In the genomic region with DNA sequence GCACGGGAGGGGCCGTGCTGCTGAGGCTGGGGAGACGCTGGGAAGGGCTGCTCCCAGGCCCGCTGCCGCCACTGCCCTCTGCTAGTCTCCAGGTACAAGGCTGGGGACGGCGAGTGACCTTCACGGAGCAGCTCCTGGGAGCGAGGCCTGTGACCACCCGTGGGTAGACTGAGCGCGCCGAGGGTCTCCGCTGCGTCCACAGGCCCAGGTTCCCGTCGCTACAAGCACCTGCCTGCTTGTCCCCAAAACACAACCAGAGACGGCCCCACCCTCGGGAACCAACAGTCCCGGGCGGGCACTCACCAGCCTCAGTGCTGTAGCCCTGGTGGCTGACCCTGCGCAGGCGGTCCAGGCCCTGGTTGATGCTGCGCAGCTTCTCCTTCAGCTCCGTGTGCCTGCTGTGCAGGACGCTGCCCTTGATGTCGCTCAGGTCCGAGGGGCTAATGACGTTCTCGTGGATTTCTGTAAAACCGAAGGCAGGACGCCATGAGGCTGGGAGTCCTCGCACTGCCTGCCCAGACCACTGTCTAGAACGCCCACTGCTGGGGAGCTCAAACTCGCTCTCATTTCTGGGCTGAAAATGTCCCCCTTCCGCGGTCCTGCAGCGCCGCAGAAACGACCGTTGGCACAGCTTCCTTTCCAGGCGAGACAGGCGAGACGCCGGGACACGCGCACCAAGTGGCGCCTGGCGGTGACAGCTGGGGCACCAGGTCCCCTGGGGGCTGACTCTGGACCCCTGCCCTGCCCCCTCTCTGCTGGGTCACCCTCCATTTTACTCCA, we compare ENCODE assay signal across 18 cellular contexts. TPM values are rescaled to one million over a fixed set of nuclear protein-coding genes. Genes with fewer than 3 reads are reported as not detected.
DNase-seq lines count a peak whose midpoint lies in the region; ATAC-seq and TF ChIP-seq lines count a peak whose summit lies in the region.
"Had no signal": no experiment of that assay in that cellular context is flagged by ENCODE, and none has a peak within 500 bp of the region (broad histone marks: within the 10 kb centered on the region; RNA-seq: fewer than 3 reads in every experiment).

No MANE protein-coding gene starts in this region.

- ATAC-seq in natural killer cell treated with Interleukin-12 subunit alpha and Interleukin-12 subunit beta and Interleukin-15 and Interleukin-18, amount 100 ng/mL, for 72 hours, result no peak
- ATAC-seq in natural killer cell (no peak), mucosa of descending colon (no peak)

- H3K4me3 Mint-ChIP-seq in natural killer cell treated with Interleukin-12 subunit alpha and Interleukin-12 subunit beta and Interleukin-15 and Interleukin-18, amount 100 ng/mL, for 72 hours, result no peak overlapping the region
- H3K4me3 Mint-ChIP-seq in natural killer cell, result no peak overlapping the region
- H3K4me3 Mint-ChIP-seq in endothelial cell (ENCODE audit: unreplicated experiment), result peak overlapping the region; percentile 37
- H3K4me3 Mint-ChIP-seq: CD14-positive monocyte had no signal

- no peaks in the 10 kb centered on the region for H3K4me1 ChIP-seq in mucosa of descending colon (ENCODE audit: low read depth)

- no peaks in the 10 kb centered on the region for H3K9me3 Mint-ChIP-seq in natural killer cell treated with Interleukin-12 subunit alpha and Interleukin-12 subunit beta and Interleukin-15 and Interleukin-18, amount 100 ng/mL, for 72 hours
- no peaks in the 10 kb centered on the region for H3K9me3 Mint-ChIP-seq in natural killer cell
- H3K9me3 Mint-ChIP-seq in endothelial cell (ENCODE audit: unreplicated experiment), result no peaks in the 10 kb centered on the region

- no peaks in the 10 kb centered on the region for H3K4me1 Mint-ChIP-seq in natural killer cell treated with Interleukin-12 subunit alpha and Interleukin-12 subunit beta and Interleukin-15 and Interleukin-18, amount 100 ng/mL, for 72 hours (ENCODE audit: low read depth in 2 of 2)
- peaks cover 0 to 5% of the 10 kb centered on the region in 2 donors for H3K4me1 Mint-ChIP-seq in natural killer cell
- peaks cover 26% of the 10 kb centered on the region for H3K4me1 Mint-ChIP-seq in endothelial cell (ENCODE audit: unreplicated experiment)
- H3K4me1 Mint-ChIP-seq: CD14-positive monocyte had no signal

- no peaks in the 10 kb centered on the region for H3K36me3 Mint-ChIP-seq in natural killer cell treated with Interleukin-12 subunit alpha and Interleukin-12 subunit beta and Interleukin-15 and Interleukin-18, amount 100 ng/mL, for 72 hours
- H3K36me3 Mint-ChIP-seq in natural killer cell, result no peaks in the 10 kb centered on the region
- peaks cover 32% of the 10 kb centered on the region for H3K36me3 Mint-ChIP-seq in endothelial cell (ENCODE audit: low read depth, unreplicated experiment)

- intact Hi-C loops in natural killer cell (cut with micrococcal nuclease) (loop anchor here (1.0 kb wide), 1 partner anchor 8 kb away; no protein-coding TSS in a partner anchor), mucosa of descending colon (cut with DNase I, micrococcal nuclease) (no loop called here)

- no peaks in the 10 kb centered on the region for H3K9me3 ChIP-seq in mucosa of descending colon

- no peak overlapping the region for H3K4me3 ChIP-seq in mucosa of descending colon
- H3K4me3 ChIP-seq: PC-9 had no signal

- no peak overlapping the region for H3K27ac Mint-ChIP-seq in natural killer cell treated with Interleukin-12 subunit alpha and Interleukin-12 subunit beta and Interleukin-15 and Interleukin-18, amount 100 ng/mL, for 72 hours
- no peak overlapping the region for H3K27ac Mint-ChIP-seq in natural killer cell
- H3K27ac Mint-ChIP-seq in endothelial cell (ENCODE audit: unreplicated experiment), result no peak overlapping the region
- H3K27ac Mint-ChIP-seq: CD14-positive monocyte had no signal

- peak; percentile 54 for DNase-seq in natural killer cell treated with Interleukin-12 subunit alpha and Interleukin-12 subunit beta and Interleukin-15 and Interleukin-18, amount 100 ng/mL, for 72 hours (ENCODE audit: low spot score)
- DNase-seq in natural killer cell, result no peak
- DNase-seq in endothelial cell (ENCODE audit: low spot score), result no peak
- DNase-seq in mucosa of descending colon, result peak in 2 of 3 donors; percentile 18 to 44
- DNase-seq in NCI-H1105 (lab: John Stamatoyannopoulos, UW), result no peak
- DNase-seq in OCI-M1 (lab: John Stamatoyannopoulos, UW), result no peak
- no peak for DNase-seq in activated CD4-positive, CD25-positive, alpha-beta regulatory T cell treated with anti-CD3 and anti-CD28 coated beads, Interleukin-2, amount 50 U/mL, for 72 hours
- DNase-seq: AML-193, DMS79, KBM-7, NCI-H1105 treated with DMSO at 0.1 percent for 48 hours, NCI-H1694, NCI-H226, NCI-H524 treated with DMSO at 0.1 percent for 48 hours, PC-9 had no signal

- TF ChIP-seq CTCF in natural killer cell (IDR thresholded peaks at IDR 0.05), result no peak
- no peak for TF ChIP-seq CTCF in endothelial cell (IDR thresholded peaks at IDR 0.05; ENCODE audit: unreplicated experiment)
- no peak for TF ChIP-seq CTCF in mucosa of descending colon (IDR thresholded peaks at IDR 0.05)

- peaks cover 23% of the 10 kb centered on the region for H3K36me3 ChIP-seq in mucosa of descending colon (ENCODE audit: low read depth)

- H3K27me3 Mint-ChIP-seq in natural killer cell treated with Interleukin-12 subunit alpha and Interleukin-12 subunit beta and Interleukin-15 and Interleukin-18, amount 100 ng/mL, for 72 hours, result no peaks in the 10 kb centered on the region
- H3K27me3 Mint-ChIP-seq in natural killer cell (ENCODE audit: low read depth in 2 of 2), result no peaks in the 10 kb centered on the region
- H3K27me3 Mint-ChIP-seq in endothelial cell (ENCODE audit: unreplicated experiment), result peaks cover 3% of the 10 kb centered on the region

RNA-seq across cellular contexts. Expression of a gene that starts 14.3 kb away (rescaled TPM):
- total RNA-seq in natural killer cell treated with Interleukin-12 subunit alpha and Interleukin-12 subunit beta and Interleukin-15 and Interleukin-18, amount 100 ng/mL, for 72 hours, result 100 to 1,000 TPM; 101 to 118 TPM
- 10 to 100 TPM; 85.4 to 93.4 (median 87.3) TPM for total RNA-seq in natural killer cell
- 92.2 TPM for total RNA-seq in endothelial cell (ENCODE audit: unreplicated experiment)
- total RNA-seq in mucosa of descending colon, result 100 to 1,000 TPM; 109 to 139 (median 137) TPM

RNA-seq across cellular contexts. Expression of a gene that starts 54.8 kb away (rescaled TPM):
- under 1 TPM in 1 of 2 donors, not detected in 1; 0.17 TPM for total RNA-seq in natural killer cell treated with Interleukin-12 subunit alpha and Interleukin-12 subunit beta and Interleukin-15 and Interleukin-18, amount 100 ng/mL, for 72 hours
- total RNA-seq in natural killer cell (1 to 10 TPM; 1.3 to 2.9 (median 1.6) TPM), endothelial cell (ENCODE audit: unreplicated experiment) (0.69 TPM), mucosa of descending colon (under 1 TPM; 0.28 to 0.61 (median 0.39) TPM)
- total RNA-seq: H1, SK-MEL-5 had no signal

Comparison
In these comparisons a context has a peak if more than half of its experiments do, and no peak if none do; other contexts are left out.
1. DNase-seq: peak in natural killer cell treated with Interleukin-12 subunit alpha and Interleukin-12 subunit beta and Interleukin-15 and Interleukin-18, amount 100 ng/mL, for 72 hours (single experiment) and mucosa of descending colon (2 of 3); none in natural killer cell (single experiment), endothelial cell (single experiment), NCI-H1105 (single experiment), OCI-M1 (single experiment) and activated CD4-positive, CD25-positive, alpha-beta regulatory T cell treated with anti-CD3 and anti-CD28 coated beads, Interleukin-2, amount 50 U/mL, for 72 hours (single experiment).